Comparison of ENCODE assay signal across 1 cellular context in the genomic region with DNA sequence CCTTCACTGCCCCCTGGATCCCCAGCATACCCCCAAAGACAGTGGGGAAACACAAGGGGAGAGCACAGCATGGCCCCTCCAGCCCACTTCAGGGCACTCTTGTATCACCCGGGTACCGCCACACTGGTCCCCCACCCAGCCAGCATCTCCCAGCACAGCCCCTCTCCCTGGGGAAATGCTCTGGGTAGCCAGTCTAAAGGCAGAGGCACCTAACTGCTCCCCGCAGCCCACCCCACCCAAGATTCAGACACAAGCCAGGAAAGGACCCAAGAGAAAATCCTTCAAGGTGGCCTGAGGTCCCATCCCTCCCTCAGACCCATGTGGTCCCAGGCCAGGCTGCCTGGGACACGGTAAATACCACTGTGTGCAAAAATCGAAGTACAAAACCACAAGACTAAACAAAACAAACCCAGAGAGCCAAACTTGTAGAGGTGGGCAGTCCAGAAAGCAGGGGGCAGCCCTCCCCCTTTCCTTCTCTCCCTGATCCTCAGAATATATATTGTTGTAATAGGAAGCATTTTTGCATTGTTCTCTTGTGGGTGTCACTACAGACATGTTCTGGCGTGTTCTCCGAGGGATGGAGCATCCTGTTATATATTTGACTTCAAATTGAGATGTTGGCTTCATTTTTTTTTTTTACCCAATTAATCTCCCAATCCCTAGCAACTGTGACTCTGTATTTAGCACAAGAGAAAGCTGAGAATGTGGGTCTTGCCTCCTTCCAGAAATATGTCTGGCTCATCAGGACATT.
TF ChIP-seq lines count a peak whose summit lies in the region.

No MANE protein-coding gene starts in this region.

TF ChIP-seq in GM12878, 131 proteins besides CTCF, POLR2A, EP300 and RAD21:
- TF ChIP-seq RBBP5 (conservative IDR thresholded peaks at IDR 0.05) (no peak), NKRF (conservative IDR thresholded peaks at IDR 0.05) (no peak), RUNX3 (IDR thresholded peaks at IDR 0.05; ENCODE audit: low read length) (peak; percentile 16; the same call in 1 of the 2 replicates)
